In genomic region chr17:43018008-43018853, GRCh38 we compare ENCODE assay signal across 11 cellular contexts. TPM values are rescaled to one million over a fixed set of nuclear protein-coding genes. Genes with fewer than 3 reads are reported as not detected.
DNase-seq lines count a peak whose midpoint lies in the region; ATAC-seq and TF ChIP-seq lines count a peak whose summit lies in the region.
"Had no signal": no experiment of that assay in that cellular context is flagged by ENCODE, and none has a peak within 500 bp of the region (broad histone marks: within the 10 kb centered on the region; RNA-seq: fewer than 3 reads in every experiment).

No MANE protein-coding gene starts in this region.

- H3K9ac ChIP-seq in BLaER1: no peak overlapping the region

- H3K27ac Mint-ChIP-seq in activated B cell treated with CpG ODN at 0.5 μM for 24 hours: peak overlapping the region; percentile 3

- in situ Hi-C loops in GM13976 (cut with MboI; ENCODE audit: low sequenced_read_pairs, unreplicated experiment): no loop called here

- H3K27ac ChIP-seq in BLaER1 (no peak overlapping the region), layer of hippocampus (ENCODE audit: low read depth, low read length) (peak overlapping the region; percentile 18)

- peaks cover 38% of the 10 kb centered on the region for H3K36me3 Mint-ChIP-seq in activated B cell treated with CpG ODN at 0.5 μM for 24 hours (ENCODE audit: low read depth)

- peaks cover 52% of the 10 kb centered on the region for H3K4me1 ChIP-seq in BLaER1

- TF ChIP-seq CTCF in GM13976 (IDR thresholded peaks at IDR 0.05; ENCODE audit: borderline replicate concordance, control extremely low read depth, extremely low read depth, insufficient read depth, missing control alignments) (no peak), activated B cell treated with CpG ODN at 0.5 μM for 24 hours (IDR thresholded peaks at IDR 0.05) (no peak)

- CTCF ChIA-PET in activated B cell treated with CpG ODN at 0.5 μM for 24 hours (lab: Charles Lee): no interaction called here

- H3K27me3 ChIP-seq in BLaER1 (no peaks in the 10 kb centered on the region), layer of hippocampus (ENCODE audit: control insufficient read depth, insufficient read depth, low read length) (no peaks in the 10 kb centered on the region)
- H3K27me3 ChIP-seq: Peyer's patch had no signal

- no peak overlapping the region for H3K4me3 Mint-ChIP-seq in activated B cell treated with CpG ODN at 0.5 μM for 24 hours
- H3K4me3 Mint-ChIP-seq: dendritic cell treated with granulocyte-macrophage colony-stimulating factor and Interleukin-4, amounts not matched to agents 40 ng/mL and 50 ng/mL, for 4 days had no signal

- H3K4me1 Mint-ChIP-seq in activated B cell treated with CpG ODN at 0.5 μM for 24 hours: peaks cover 8% of the 10 kb centered on the region

- intact Hi-C loops in activated B cell treated with CpG ODN at 0.5 μM for 24 hours (cut with micrococcal nuclease): no loop called here

- no peak overlapping the region for H3K4me3 ChIP-seq in BLaER1
- H3K4me3 ChIP-seq: Peyer's patch, smooth muscle cell had no signal

- H4K20me1 ChIP-seq in BLaER1: peaks cover 44% of the 10 kb centered on the region

- no peaks in the 10 kb centered on the region for H3K27me3 Mint-ChIP-seq in activated B cell treated with CpG ODN at 0.5 μM for 24 hours
- H3K27me3 Mint-ChIP-seq: dendritic cell treated with granulocyte-macrophage colony-stimulating factor and Interleukin-4, amounts not matched to agents 40 ng/mL and 50 ng/mL, for 4 days had no signal

- H3K9me3 ChIP-seq in BLaER1: no peaks in the 10 kb centered on the region
- H3K9me3 ChIP-seq: Peyer's patch had no signal

- DNase-seq in GM13976 (ENCODE audit: low spot score) (peak; percentile 40), activated B cell treated with CpG ODN at 0.5 μM for 24 hours (no peak)
- DNase-seq: Peyer's patch had no signal

- ATAC-seq in activated B cell treated with CpG ODN at 0.5 μM for 24 hours (ENCODE audit: low read depth): no peak
- no peak for ATAC-seq in HG03521 (IDR thresholded peaks at IDR 0.05; ENCODE audit: unreplicated experiment)
- ATAC-seq in GM21576 (IDR thresholded peaks at IDR 0.05; ENCODE audit: unreplicated experiment): no peak
- ATAC-seq in HG03442 (IDR thresholded peaks at IDR 0.05; ENCODE audit: unreplicated experiment): no peak
- ATAC-seq in GM19452 (IDR thresholded peaks at IDR 0.05; ENCODE audit: unreplicated experiment): no peak

- H3K9me3 Mint-ChIP-seq in activated B cell treated with CpG ODN at 0.5 μM for 24 hours: no peaks in the 10 kb centered on the region
- H3K9me3 Mint-ChIP-seq: dendritic cell treated with granulocyte-macrophage colony-stimulating factor and Interleukin-4, amounts not matched to agents 40 ng/mL and 50 ng/mL, for 4 days had no signal

- POLR2A ChIA-PET in activated B cell treated with CpG ODN at 0.5 μM for 24 hours (lab: Charles Lee): interaction anchor here (0.5 to 0.6 kb wide), 2 partner anchors 10 to 296 kb away, joined by 3 to 4 read pairs; no protein-coding TSS in a partner anchor

- peak overlapping the region; percentile 49 for H3K4me2 ChIP-seq in BLaER1

- H3K36me3 ChIP-seq in BLaER1: peaks cover 45% of the 10 kb centered on the region

RNA-seq across cellular contexts. Expression of gene VAT1, which starts 4.0 kb away (rescaled TPM):
- total RNA-seq in activated B cell treated with CpG ODN at 0.5 μM for 24 hours: 34.4 and 38.5 TPM in 2 replicates

RNA-seq across cellular contexts. Expression of gene RND2, which starts 6.8 kb away (rescaled TPM):
- 0.05 and 0.13 TPM in 2 replicates for total RNA-seq in activated B cell treated with CpG ODN at 0.5 μM for 24 hours

RNA-seq across cellular contexts. Expression of gene IFI35, which starts 11.6 kb away (rescaled TPM):
- 41.9 and 50.5 TPM in 2 replicates for total RNA-seq in activated B cell treated with CpG ODN at 0.5 μM for 24 hours

RNA-seq across cellular contexts. Expression of gene RPL27, which starts 20.0 kb away (rescaled TPM):
- total RNA-seq in activated B cell treated with CpG ODN at 0.5 μM for 24 hours: 1,189 and 1,266 TPM in 2 replicates

RNA-seq across cellular contexts. Expression of gene RUNDC1, which starts 37.9 kb away (rescaled TPM):
- 28.3 and 30.9 TPM in 2 replicates for total RNA-seq in activated B cell treated with CpG ODN at 0.5 μM for 24 hours
